ENCODE assay signal across 13 cellular contexts in the genomic region with DNA sequence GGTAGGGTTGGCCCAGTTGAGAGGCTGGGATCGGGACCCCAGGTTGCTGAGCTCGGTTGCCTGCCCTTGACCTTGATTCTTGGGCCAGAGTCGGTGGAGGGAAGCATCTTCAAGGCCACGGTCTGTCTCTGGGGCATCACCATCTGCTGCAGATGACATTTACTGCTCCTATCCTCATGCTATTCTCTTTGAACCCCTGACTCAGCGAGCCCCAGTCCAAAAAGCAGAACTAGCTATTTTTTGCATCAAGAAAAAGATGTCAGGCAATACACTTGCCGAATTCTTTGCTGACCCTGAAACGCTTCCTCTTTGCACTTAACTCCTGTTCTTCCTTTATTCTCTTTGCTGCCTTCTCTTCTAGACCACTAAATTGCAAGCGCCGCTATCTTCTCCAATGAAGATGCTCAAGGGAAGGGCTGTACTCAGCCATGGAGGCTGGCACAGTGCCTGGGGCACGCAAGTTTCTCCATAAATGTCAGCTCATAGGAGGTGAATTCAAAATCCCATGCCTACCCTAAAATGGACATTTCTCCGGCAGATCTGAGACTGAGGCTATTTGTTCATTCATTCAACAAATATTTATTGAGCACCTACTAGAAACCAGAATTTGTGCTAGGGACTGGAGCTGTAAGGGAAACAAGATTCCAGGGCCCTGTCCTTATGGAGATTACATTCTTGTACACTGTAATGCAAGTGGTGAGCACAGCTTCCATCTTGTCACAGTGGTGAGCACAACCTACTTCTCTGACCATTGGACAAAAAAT. TPM values are rescaled to one million over a fixed set of nuclear protein-coding genes. Genes with fewer than 3 reads are reported as not detected.
DNase-seq lines count a peak whose midpoint lies in the region; ATAC-seq, FAIRE-seq and TF ChIP-seq lines count a peak whose summit lies in the region.
"Had no signal": no experiment of that assay in that cellular context is flagged by ENCODE, and none has a peak within 500 bp of the region (broad histone marks: within the 10 kb centered on the region; RNA-seq: fewer than 3 reads in every experiment).

No MANE protein-coding gene starts in this region.

- H3K27me3 ChIP-seq in AG04450 (ENCODE audit: control insufficient read depth, insufficient read depth, low read length), result no peaks in the 10 kb centered on the region
- H3K27me3 ChIP-seq in endothelial cell of umbilical vein (ENCODE audit: control insufficient read depth in 2 of 2, insufficient read depth in 2 of 2, low read length in 2 of 2), result no peaks in the 10 kb centered on the region
- H3K27me3 ChIP-seq in neutrophil, result no peaks in the 10 kb centered on the region

- no peak for ATAC-seq in GM19455 (IDR thresholded peaks at IDR 0.05; ENCODE audit: unreplicated experiment)
- ATAC-seq in GM21528 (IDR thresholded peaks at IDR 0.05; ENCODE audit: low FRiP score, unreplicated experiment), result no peak

- no peaks in the 10 kb centered on the region for H3K79me2 ChIP-seq in endothelial cell of umbilical vein (ENCODE audit: control insufficient read depth, insufficient read depth, low read length)

- intact Hi-C loops in endothelial cell of umbilical vein (cut with micrococcal nuclease), result loop anchor here (2.0 to 5.0 kb wide), 2 partner anchors 29 to 146 kb away; no protein-coding TSS in a partner anchor

- H3K4me1 ChIP-seq in endothelial cell of umbilical vein (ENCODE audit: control insufficient read depth, extremely low read depth, insufficient read depth, low read length) (peaks cover 26% of the 10 kb centered on the region), neutrophil (ENCODE audit: control insufficient read depth in 1 of 2, insufficient read depth in 1 of 2, low read depth in 1 of 2, low read length in 1 of 2) (peaks cover 18 to 37% of the 10 kb centered on the region in 2 experiments)

- no peaks in the 10 kb centered on the region for H3K9me1 ChIP-seq in endothelial cell of umbilical vein (replicated peaks; ENCODE audit: control insufficient read depth, extremely low read depth, insufficient read depth, low read length)

- no peaks in the 10 kb centered on the region for H3K36me3 Mint-ChIP-seq in activated T-cell treated with anti-CD3 and anti-CD28 coated beads, Interleukin-2, amount 50 U/mL, for 24 hours (ENCODE audit: low read depth)

- H3K9me3 ChIP-seq in AG04450 (ENCODE audit: control insufficient read depth, insufficient read depth, low read length), result no peaks in the 10 kb centered on the region; the same call in 1 of the 2 replicates
- H3K9me3 ChIP-seq in endothelial cell of umbilical vein (replicated peaks; ENCODE audit: control insufficient read depth, insufficient read depth, low read length), result no peaks in the 10 kb centered on the region
- no peaks in the 10 kb centered on the region for H3K9me3 ChIP-seq in neutrophil

- no peak for DNase-seq in AG04450 (ENCODE audit: low read depth, low spot score)
- peak; percentile 69 for DNase-seq in NAMALWA (ENCODE audit: low spot score)
- DNase-seq in endothelial cell of umbilical vein (ENCODE audit: low read depth, low spot score), result no peak
- DNase-seq in activated T-cell treated with anti-CD3 and anti-CD28 coated beads, Interleukin-2, amount 50 U/mL, for 24 hours, result no peak
- DNase-seq in NCI-H2171 (lab: John Stamatoyannopoulos, UW), result no peak
- DNase-seq: activated gamma-delta T cell treated with Interleukin-2 at 50 U/mL for 16 hours; CD4-positive, alpha-beta T cell; NCI-H1930; T-helper 1 cell had no signal

- TF ChIP-seq POLR2A in endothelial cell of umbilical vein (IDR thresholded peaks at IDR 0.05; ENCODE audit: low read depth, low read length), result no peak

- H3K27me3 Mint-ChIP-seq in activated T-cell treated with anti-CD3 and anti-CD28 coated beads, Interleukin-2, amount 50 U/mL, for 24 hours, result no peaks in the 10 kb centered on the region
- H3K27me3 Mint-ChIP-seq: CD4-positive, alpha-beta T cell had no signal

- H3K27ac ChIP-seq in AG04450 (ENCODE audit: low read depth, low read length) (peak overlapping the region; percentile 95), endothelial cell of umbilical vein (ENCODE audit: insufficient read depth, low read depth, low read length) (peak overlapping the region; percentile 61), neutrophil (peak overlapping the region; percentile 79)

- H3K4me3 ChIP-seq in AG04450 (ENCODE audit: low read depth, low read length) (peak overlapping the region; percentile 20; the same call in 1 of the 2 replicates), endothelial cell of umbilical vein (replicated peaks in 1 of 3; ENCODE audit: insufficient read depth in 1 of 3, low read depth in 1 of 3, low read length in 3 of 3) (no peak overlapping the region), neutrophil (ENCODE audit: low read depth in 1 of 2, low read length in 1 of 2) (peak overlapping the region in 1 of 2 experiments; percentile 28)

- no peak overlapping the region for H3K4me3 Mint-ChIP-seq in activated T-cell treated with anti-CD3 and anti-CD28 coated beads, Interleukin-2, amount 50 U/mL, for 24 hours
- H3K4me3 Mint-ChIP-seq: CD4-positive, alpha-beta T cell; neural crest cell had no signal

- FAIRE-seq in endothelial cell of umbilical vein (lab: Jason Lieb, UNC), result no peak

- peak overlapping the region; percentile 40 for H3K9ac ChIP-seq in endothelial cell of umbilical vein (replicated peaks; ENCODE audit: extremely low read depth, insufficient read depth, low read length)

- no peak overlapping the region for H2AFZ ChIP-seq in endothelial cell of umbilical vein (ENCODE audit: low read depth, low read length)

- CTCF ChIA-PET in AG04450 (lab: Charles Lee), result interaction anchor here (1.0 kb wide), 1 partner anchor 108 kb away, joined by 3 read pairs; no protein-coding TSS in a partner anchor
- CTCF ChIA-PET in endothelial cell of umbilical vein (lab: Charles Lee), result interaction anchor here (0.6 kb wide), 1 partner anchor 145 kb away, joined by 3 read pairs; no protein-coding TSS in a partner anchor

- H3K9me3 Mint-ChIP-seq in activated T-cell treated with anti-CD3 and anti-CD28 coated beads, Interleukin-2, amount 50 U/mL, for 24 hours, result no peaks in the 10 kb centered on the region
- H3K9me3 Mint-ChIP-seq: CD4-positive, alpha-beta T cell; neural crest cell had no signal

- TF ChIP-seq CTCF in AG04450 (IDR thresholded peaks at IDR 0.05; ENCODE audit: low read depth, low read length), result no peak
- TF ChIP-seq CTCF in endothelial cell of umbilical vein (IDR thresholded peaks at IDR 0.05; ENCODE audit: extremely low read depth in 1 of 2, insufficient read depth in 1 of 2, low read depth in 1 of 2, low read length in 2 of 2), result no peak
- no peak for TF ChIP-seq CTCF in neutrophil (IDR thresholded peaks at IDR 0.05)

- dilution Hi-C loops in endothelial cell of umbilical vein (cut with MboI; ENCODE audit: extremely low pct_ligation_motif_present, low sequenced_read_pairs), result no loop called here

- no peaks in the 10 kb centered on the region for H4K20me1 ChIP-seq in endothelial cell of umbilical vein (replicated peaks; ENCODE audit: control insufficient read depth, extremely low read depth, insufficient read depth, low read length)

- no peak overlapping the region for H3K27ac Mint-ChIP-seq in activated T-cell treated with anti-CD3 and anti-CD28 coated beads, Interleukin-2, amount 50 U/mL, for 24 hours
- H3K27ac Mint-ChIP-seq: CD4-positive, alpha-beta T cell had no signal

- POLR2A ChIA-PET in AG04450 (lab: Yijun Ruan, JAX) (no interaction called here), endothelial cell of umbilical vein (lab: Charles Lee) (no interaction called here)

- BruUV-seq in endothelial cell of umbilical vein (replicated peaks; lab: Mats Ljungman, UMichigan), result no TSS peak

- H3K4me2 ChIP-seq in endothelial cell of umbilical vein (ENCODE audit: insufficient read depth, low read length), result peak overlapping the region; percentile 12

- peaks cover 28% of the 10 kb centered on the region for H3K4me1 Mint-ChIP-seq in activated T-cell treated with anti-CD3 and anti-CD28 coated beads, Interleukin-2, amount 50 U/mL, for 24 hours (ENCODE audit: low read depth)
- H3K4me1 Mint-ChIP-seq: neural crest cell had no signal

- H3K36me3 ChIP-seq in endothelial cell of umbilical vein (ENCODE audit: control insufficient read depth in 2 of 2, extremely low read depth in 1 of 2, insufficient read depth in 2 of 2, low read length in 2 of 2) (no peaks in the 10 kb centered on the region), neutrophil (no peaks in the 10 kb centered on the region)

TF ChIP-seq in endothelial cell of umbilical vein, 7 proteins besides CTCF, POLR2A, EP300 and RAD21:
- TF ChIP-seq MYC (IDR thresholded peaks at IDR 0.05; ENCODE audit: low read depth, low read length), result no peak
- TF ChIP-seq GATA2 (IDR thresholded peaks at IDR 0.05; ENCODE audit: insufficient read depth, insufficient read length, low read depth, low read length), result no peak
- TF ChIP-seq FOS (IDR thresholded peaks at IDR 0.05; ENCODE audit: borderline replicate concordance, insufficient read depth, low read length), result no peak
- TF ChIP-seq, protein P1, sequence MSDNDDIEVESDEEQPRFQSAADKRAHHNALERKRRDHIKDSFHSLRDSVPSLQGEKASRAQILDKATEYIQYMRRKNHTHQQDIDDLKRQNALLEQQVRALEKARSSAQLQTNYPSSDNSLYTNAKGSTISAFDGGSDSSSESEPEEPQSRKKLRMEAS (IDR thresholded peaks at IDR 0.05; ENCODE audit: insufficient read depth, insufficient read length), result no peak
- TF ChIP-seq JUN (IDR thresholded peaks at IDR 0.05; ENCODE audit: borderline replicate concordance, insufficient read depth, insufficient read length, low read depth), result no peak
- TF ChIP-seq EZH2 (IDR thresholded peaks at IDR 0.05; ENCODE audit: borderline replicate concordance, low read depth, low read length, severe bottlenecking), result no peak
- no peak for TF ChIP-seq POLR2AphosphoS5 (IDR thresholded peaks at IDR 0.05; ENCODE audit: insufficient read depth, low read depth, low read length)

RNA-seq across cellular contexts. Expression of a gene that starts 20.5 kb away (rescaled TPM):
- polyA plus RNA-seq in AG04450 (2011; rRNA removed), result 292 and 312 TPM in 2 replicates
- 164 and 172 TPM in 2 replicates for polyA minus RNA-seq in AG04450 (2011; rRNA and poly(A)+ RNA removed)
- total RNA-seq in endothelial cell of umbilical vein, result 339 and 347 TPM in 2 replicates
- 145 and 196 TPM in 2 replicates for polyA plus RNA-seq in endothelial cell of umbilical vein
- 324 and 349 TPM in 2 replicates for polyA plus RNA-seq in endothelial cell of umbilical vein (2011; cell fraction: cytosol; rRNA removed)
- 134 and 156 TPM in 2 replicates for polyA plus RNA-seq in endothelial cell of umbilical vein (2011; cell fraction: nucleus; rRNA removed)
- polyA plus RNA-seq in endothelial cell of umbilical vein (2012), result 289 and 327 TPM in 2 replicates
- polyA minus RNA-seq in endothelial cell of umbilical vein, result 88.2 and 117 TPM in 2 replicates
- polyA minus RNA-seq in endothelial cell of umbilical vein (2011; cell fraction: cytosol; rRNA and poly(A)+ RNA removed), result 35.2 TPM
- polyA minus RNA-seq in endothelial cell of umbilical vein (2011; cell fraction: nucleus; rRNA and poly(A)+ RNA removed), result 33.1 and 43.8 TPM in 2 replicates
